ENCODE assay signal across 9 cellular contexts in the genomic region with DNA sequence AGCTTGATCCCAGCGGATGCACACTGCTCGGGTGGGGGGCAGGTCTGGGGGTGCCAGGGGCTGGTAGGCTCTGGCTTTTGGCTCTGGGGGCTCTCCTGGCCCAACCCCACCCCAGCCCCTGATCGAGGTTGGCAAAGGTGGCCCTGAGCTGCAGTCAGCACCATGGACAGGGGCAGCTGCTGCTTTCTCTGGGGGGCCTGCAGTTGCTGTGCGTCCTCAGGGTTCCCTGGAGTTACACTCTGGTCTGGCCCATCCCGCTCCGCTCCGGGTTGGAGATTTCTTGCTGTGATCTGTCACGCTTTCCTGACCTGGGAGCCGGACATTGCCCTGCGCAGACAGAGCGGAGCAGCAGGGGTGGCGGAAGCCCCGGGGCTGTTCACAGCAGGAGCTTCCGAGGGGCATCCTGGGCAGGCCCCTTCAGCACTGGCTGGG. TPM values are rescaled to one million over a fixed set of nuclear protein-coding genes. Genes with fewer than 3 reads are reported as not detected.
DNase-seq lines count a peak whose midpoint lies in the region; ATAC-seq and TF ChIP-seq lines count a peak whose summit lies in the region.
"Had no signal": no experiment of that assay in that cellular context is flagged by ENCODE, and none has a peak within 500 bp of the region (broad histone marks: within the 10 kb centered on the region; RNA-seq: fewer than 3 reads in every experiment).

No MANE protein-coding gene starts in this region.

- no peak overlapping the region for H3K14ac ChIP-seq in mesenchymal stem cell (ENCODE audit: low read length in 2 of 2)

- H3K18ac ChIP-seq in mesenchymal stem cell (ENCODE audit: low read depth in 1 of 2, low read length in 2 of 2), result no peak overlapping the region

- TF ChIP-seq POLR2A in upper lobe of left lung (IDR thresholded peaks at IDR 0.05), result no peak

- H3K36me3 ChIP-seq in mesenchymal stem cell (ENCODE audit: control insufficient read depth in 1 of 2, insufficient read depth in 2 of 2, low read depth in 1 of 2, low read length in 2 of 2) (peaks cover 0 to 18% of the 10 kb centered on the region in 2 experiments), upper lobe of left lung (no peaks in the 10 kb centered on the region)

- no peaks in the 10 kb centered on the region for H3K9me3 ChIP-seq in mesenchymal stem cell (ENCODE audit: control insufficient read depth, low read length)
- H3K9me3 ChIP-seq in upper lobe of left lung, result no peaks in the 10 kb centered on the region

- DNase-seq in COLO829 (ENCODE audit: low spot score), result peak; percentile 42
- DNase-seq in OCI-M1 (lab: John Stamatoyannopoulos, UW), result peak; percentile 42
- peak; percentile 32 for DNase-seq in activated naive CD4-positive, alpha-beta T cell treated with anti-CD3 and anti-CD28 coated beads for 36 hours
- peak; percentile 34 for DNase-seq in mesenchymal stem cell
- no peak for DNase-seq in upper lobe of left lung
- no peak for DNase-seq in LoVo (ENCODE audit: low spot score)
- DNase-seq in NCI-H774 (lab: John Stamatoyannopoulos, UW), result no peak

- H3K4me3 Mint-ChIP-seq in activated naive CD4-positive, alpha-beta T cell treated with anti-CD3 and anti-CD28 coated beads for 36 hours, result no peak overlapping the region
- H3K4me3 Mint-ChIP-seq: activated naive CD4-positive, alpha-beta T cell treated with anti-CD3 and anti-CD28 coated beads, Interleukin-2, amount 50 U/mL, for 24 hours had no signal

- H4K91ac ChIP-seq in mesenchymal stem cell (ENCODE audit: low read length), result no peak overlapping the region

- no peak for TF ChIP-seq EP300 in upper lobe of left lung (IDR thresholded peaks at IDR 0.05)

- H3K23ac ChIP-seq in mesenchymal stem cell (ENCODE audit: low read length in 2 of 2), result no peak overlapping the region

- no peak overlapping the region for H3K4me2 ChIP-seq in mesenchymal stem cell (ENCODE audit: low read length, poor library complexity, severe bottlenecking)

- H3K4me3 ChIP-seq in mesenchymal stem cell (ENCODE audit: insufficient read depth in 1 of 2, low read depth in 1 of 2, low read length in 2 of 2), result peak overlapping the region in 1 of 2 experiments; percentile 28
- no peak overlapping the region for H3K4me3 ChIP-seq in upper lobe of left lung

- H3K9ac ChIP-seq in mesenchymal stem cell (ENCODE audit: low read length), result no peak overlapping the region

- ATAC-seq in GM19397 (IDR thresholded peaks at IDR 0.05; ENCODE audit: unreplicated experiment) (no peak), upper lobe of left lung (ENCODE audit: low FRiP score in 2 of 2) (no peak)

- no peak overlapping the region for H2BK15ac ChIP-seq in mesenchymal stem cell (ENCODE audit: low read depth, poor library complexity, severe bottlenecking)

- H3K27ac Mint-ChIP-seq in activated naive CD4-positive, alpha-beta T cell treated with anti-CD3 and anti-CD28 coated beads for 36 hours, result no peak overlapping the region
- H3K27ac Mint-ChIP-seq: activated naive CD4-positive, alpha-beta T cell treated with anti-CD3 and anti-CD28 coated beads, Interleukin-2, amount 50 U/mL, for 24 hours had no signal

- H3K27me3 ChIP-seq in mesenchymal stem cell (ENCODE audit: control insufficient read depth in 1 of 2, insufficient read depth in 1 of 2, low read length in 2 of 2), result peaks cover 0 to 86% of the 10 kb centered on the region in 2 experiments
- peaks cover 0 to 26% (median 8%) of the 10 kb centered on the region in 4 donors for H3K27me3 ChIP-seq in upper lobe of left lung

- WGBS in mesenchymal stem cell, result 41% methylated on average over 14 of the region's 14 CpGs
- 10 to 41% methylated on average over 2 to 11 of the region's 14 CpGs for WGBS in upper lobe of left lung, 2 donors

- no peaks in the 10 kb centered on the region for H3K36me3 Mint-ChIP-seq in activated naive CD4-positive, alpha-beta T cell treated with anti-CD3 and anti-CD28 coated beads for 36 hours (ENCODE audit: low read depth)
- H3K36me3 Mint-ChIP-seq: activated naive CD4-positive, alpha-beta T cell treated with anti-CD3 and anti-CD28 coated beads, Interleukin-2, amount 50 U/mL, for 24 hours had no signal

- CTCF ChIA-PET in activated naive CD4-positive, alpha-beta T cell treated with anti-CD3 and anti-CD28 coated beads for 36 hours (lab: Charles Lee), result no interaction called here

- intact Hi-C loops in activated naive CD4-positive, alpha-beta T cell treated with anti-CD3 and anti-CD28 coated beads for 36 hours (cut with micrococcal nuclease), result no loop called here

- H2AFZ ChIP-seq in mesenchymal stem cell (ENCODE audit: low read depth, low read length), result no peak overlapping the region

- peaks cover 4% of the 10 kb centered on the region for H3K27me3 Mint-ChIP-seq in activated naive CD4-positive, alpha-beta T cell treated with anti-CD3 and anti-CD28 coated beads for 36 hours (ENCODE audit: low read depth)

- H3K4me1 Mint-ChIP-seq in activated naive CD4-positive, alpha-beta T cell treated with anti-CD3 and anti-CD28 coated beads for 36 hours (ENCODE audit: low read depth), result peaks cover 2% of the 10 kb centered on the region
- H3K4me1 Mint-ChIP-seq: activated naive CD4-positive, alpha-beta T cell treated with anti-CD3 and anti-CD28 coated beads, Interleukin-2, amount 50 U/mL, for 24 hours had no signal

- no peak for TF ChIP-seq CTCF in upper lobe of left lung (IDR thresholded peaks at IDR 0.05)

- H2BK12ac ChIP-seq in mesenchymal stem cell (ENCODE audit: low read length in 2 of 2), result no peak overlapping the region

- H3K4ac ChIP-seq in mesenchymal stem cell (ENCODE audit: low read depth in 1 of 2, low read length in 2 of 2), result no peak overlapping the region

- H3K4me1 ChIP-seq in mesenchymal stem cell (ENCODE audit: control insufficient read depth, insufficient read depth, low read depth, low read length), result peaks cover 75% of the 10 kb centered on the region
- H3K4me1 ChIP-seq in upper lobe of left lung, result peaks cover 0 to 7% (median 5%) of the 10 kb centered on the region in 4 donors

- H3K27ac ChIP-seq in mesenchymal stem cell (ENCODE audit: low read length, poor library complexity, severe bottlenecking) (no peak overlapping the region), upper lobe of left lung (no peak overlapping the region)

- no peak overlapping the region for H4K8ac ChIP-seq in mesenchymal stem cell (ENCODE audit: low read length)

- no peak overlapping the region for H2BK5ac ChIP-seq in mesenchymal stem cell (ENCODE audit: low read depth, low read length, poor library complexity, severe bottlenecking)

- H3K79me1 ChIP-seq in mesenchymal stem cell (replicated peaks; ENCODE audit: low read length, poor library complexity, severe bottlenecking), result peaks cover 23% of the 10 kb centered on the region

- H2BK120ac ChIP-seq in mesenchymal stem cell (ENCODE audit: low read depth, low read length), result no peak overlapping the region

- no peaks in the 10 kb centered on the region for H3K9me3 Mint-ChIP-seq in activated naive CD4-positive, alpha-beta T cell treated with anti-CD3 and anti-CD28 coated beads for 36 hours
- H3K9me3 Mint-ChIP-seq: activated naive CD4-positive, alpha-beta T cell treated with anti-CD3 and anti-CD28 coated beads, Interleukin-2, amount 50 U/mL, for 24 hours had no signal

- H2AK5ac ChIP-seq in mesenchymal stem cell (ENCODE audit: low read length, severe bottlenecking), result no peak overlapping the region

RNA-seq across cellular contexts. Expression of a gene that starts 8.0 kb away (rescaled TPM):
- total RNA-seq in activated naive CD4-positive, alpha-beta T cell treated with anti-CD3 and anti-CD28 coated beads for 36 hours, result 1 to 10 TPM; 2.1 TPM
- polyA plus RNA-seq in mesenchymal stem cell (2013, experiment 1 of 2), result under 0.01 TPM
- not detected for polyA plus RNA-seq in mesenchymal stem cell (2013, experiment 2 of 2)
- total RNA-seq in upper lobe of left lung, result 1 to 10 TPM; 1.5 to 7.3 (median 3.4) TPM

RNA-seq across cellular contexts. Expression of a gene that starts 55.7 kb away (rescaled TPM):
- 1 to 10 TPM; 8.6 to 9.1 TPM for total RNA-seq in activated naive CD4-positive, alpha-beta T cell treated with anti-CD3 and anti-CD28 coated beads for 36 hours
- 10.6 TPM for polyA plus RNA-seq in mesenchymal stem cell (2013, experiment 1 of 2)
- 10.8 TPM for polyA plus RNA-seq in mesenchymal stem cell (2013, experiment 2 of 2)
- 10 to 100 TPM; 15.7 to 32.1 (median 19.9) TPM for total RNA-seq in upper lobe of left lung

RNA-seq across cellular contexts. Expression of a gene that starts 58.3 kb away (rescaled TPM):
- 10 to 100 TPM; 46.6 to 51.4 TPM for total RNA-seq in activated naive CD4-positive, alpha-beta T cell treated with anti-CD3 and anti-CD28 coated beads for 36 hours
- 10.2 TPM for polyA plus RNA-seq in mesenchymal stem cell (2013, experiment 1 of 2)
- 9.9 TPM for polyA plus RNA-seq in mesenchymal stem cell (2013, experiment 2 of 2)
- total RNA-seq in upper lobe of left lung, result 100 to 1,000 TPM in 1 of 6 donors, 10 to 100 TPM in 5; 20.7 to 123 (median 36.9) TPM

Comparison
In these comparisons a context has a peak if more than half of its experiments do, and no peak if none do; other contexts are left out.
1. DNase-seq: peak in COLO829 (single experiment), OCI-M1 (single experiment), activated naive CD4-positive, alpha-beta T cell treated with anti-CD3 and anti-CD28 coated beads for 36 hours (single experiment) and mesenchymal stem cell (single experiment); none in upper lobe of left lung (0 of 2), LoVo (single experiment) and NCI-H774 (single experiment).